10 cellular contexts compared by ENCODE assay signal in the genomic region with DNA sequence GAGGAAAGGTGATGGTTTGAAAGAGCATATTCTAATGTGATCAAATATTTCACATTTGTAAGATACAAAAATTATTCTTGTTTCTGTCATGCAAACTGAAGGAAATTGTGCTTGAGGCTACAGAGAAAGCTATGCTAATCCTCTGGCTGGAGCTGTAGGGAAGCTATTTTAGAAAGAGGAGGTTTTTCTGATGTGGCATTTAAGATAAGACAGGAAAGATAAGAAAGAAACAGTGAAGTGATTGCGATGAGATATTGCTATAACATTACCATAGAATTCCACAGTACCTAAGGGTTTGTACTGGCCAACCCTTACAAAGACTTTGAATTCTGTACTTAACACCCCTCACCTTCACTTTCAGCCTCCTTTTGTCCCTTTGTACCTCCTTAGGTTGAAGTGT.
"Had no signal": no experiment of that assay in that cellular context is flagged by ENCODE, and none has a peak within 500 bp of the region (broad histone marks: within the 10 kb centered on the region; RNA-seq: fewer than 3 reads in every experiment).

No MANE protein-coding gene starts in this region.

- H2AFZ ChIP-seq: GM23248 had no signal

- DNase-seq: GM23248, GOT3, H7, HFFc6, IMR-90, KG1 had no signal

- ATAC-seq: HCT116, K562 had no signal

- H3K4me1 ChIP-seq: HAP-1 had no signal

- FAIRE-seq: HTR-8/SVneo, K562 had no signal

- H3K9me3 ChIP-seq: HAP-1 had no signal

- H3K4me3 ChIP-seq: GM23248, HAP-1, K562 had no signal

- H3K9ac ChIP-seq: GM23248 had no signal

- H3K36me3 ChIP-seq: HAP-1 had no signal

- H3K27ac ChIP-seq: GM23248 had no signal
